10 cellular contexts compared by ENCODE assay signal in the genomic region with DNA sequence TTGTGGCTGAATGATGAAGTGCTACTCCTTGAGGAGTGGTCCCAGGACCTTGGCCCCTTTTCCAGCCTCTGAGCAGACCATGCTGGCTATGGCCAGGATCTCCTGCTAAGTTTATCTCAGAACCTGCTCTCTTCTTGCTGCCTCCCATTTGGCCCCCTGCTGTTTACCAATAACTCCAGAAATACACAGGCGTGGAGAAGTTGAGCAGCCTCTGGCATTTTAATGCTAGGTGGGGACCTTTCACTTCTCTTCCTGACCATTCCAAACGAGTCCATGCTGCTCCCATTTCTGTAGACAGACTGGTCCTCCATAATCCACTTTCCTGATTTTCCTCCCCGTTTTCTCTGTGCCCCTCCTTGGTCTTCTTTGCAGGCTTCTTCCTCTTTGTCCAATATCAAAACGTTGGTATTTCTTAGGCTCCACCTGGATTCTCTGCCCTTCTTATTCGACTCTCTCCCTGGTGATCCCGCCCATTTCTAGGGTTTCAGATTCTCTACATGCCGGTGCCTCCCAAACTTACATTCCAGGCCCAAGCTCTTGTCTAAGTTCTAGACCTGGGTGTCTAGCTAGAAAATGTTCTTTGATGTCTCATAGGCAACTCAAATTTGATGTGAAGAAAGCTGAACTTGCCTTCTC. TPM values are rescaled to one million over a fixed set of nuclear protein-coding genes. Genes with fewer than 3 reads are reported as not detected.
DNase-seq lines count a peak whose midpoint lies in the region; ATAC-seq and TF ChIP-seq lines count a peak whose summit lies in the region.
"Had no signal": no experiment of that assay in that cellular context is flagged by ENCODE, and none has a peak within 500 bp of the region (broad histone marks: within the 10 kb centered on the region; RNA-seq: fewer than 3 reads in every experiment).

No MANE protein-coding gene starts in this region.

- TF ChIP-seq CTCF in HEK293 (tag by site-specific recombination; IDR thresholded peaks at IDR 0.05) (no peak), mesothelial cell of epicardium (IDR thresholded peaks at IDR 0.05; ENCODE audit: unreplicated experiment) (no peak), adrenal gland (IDR thresholded peaks at IDR 0.05) (no peak)

- peaks cover 33% of the 10 kb centered on the region for H3K36me3 Mint-ChIP-seq in activated T-helper 2 cell treated with anti-CD3 and anti-CD28 coated beads, Interferon-gamma antibody, Interleukin-2, Interleukin-4, amounts not matched to agents 10 μg/mL and 5 μg/mL and 100 μg/mL, durations not matched to agents 14 hours and 24 hours and 36 hours (ENCODE audit: low read depth)
- H3K36me3 Mint-ChIP-seq in mesothelial cell of epicardium = no peaks in the 10 kb centered on the region

- H3K4me3 ChIP-seq in HEK293 (ENCODE audit: low read depth, low read length) (no peak overlapping the region), adrenal gland (no peak overlapping the region)
- H3K4me3 ChIP-seq: MG63 had no signal

- H3K4me1 ChIP-seq in HEK293 (ENCODE audit: control insufficient read depth, insufficient read depth, low read length) (peaks cover 11% of the 10 kb centered on the region), adrenal gland (replicated peaks in 1 of 2) (no peaks in the 10 kb centered on the region)

- 85 to 87% (median 86%) methylated on average over 7 of the region's 7 CpGs for WGBS in adrenal gland, 4 donors

- peak overlapping the region; percentile 81 for H3K27ac Mint-ChIP-seq in activated T-helper 2 cell treated with anti-CD3 and anti-CD28 coated beads, Interferon-gamma antibody, Interleukin-2, Interleukin-4, amounts not matched to agents 10 μg/mL and 5 μg/mL and 100 μg/mL, durations not matched to agents 14 hours and 24 hours and 36 hours
- H3K27ac Mint-ChIP-seq in mesothelial cell of epicardium = peak overlapping the region; percentile 52

- H3K9me3 Mint-ChIP-seq in activated T-helper 2 cell treated with anti-CD3 and anti-CD28 coated beads, Interferon-gamma antibody, Interleukin-2, Interleukin-4, amounts not matched to agents 10 μg/mL and 5 μg/mL and 100 μg/mL, durations not matched to agents 14 hours and 24 hours and 36 hours = no peaks in the 10 kb centered on the region
- H3K9me3 Mint-ChIP-seq in mesothelial cell of epicardium = no peaks in the 10 kb centered on the region

- CTCF ChIA-PET in HEK293 (lab: Yijun Ruan, JAX) = interaction anchor here (0.6 to 1.5 kb wide), 2 partner anchors 64 to 90 kb away, joined by 3 to 5 read pairs; no protein-coding TSS in a partner anchor

- H3K27me3 Mint-ChIP-seq in activated T-helper 2 cell treated with anti-CD3 and anti-CD28 coated beads, Interferon-gamma antibody, Interleukin-2, Interleukin-4, amounts not matched to agents 10 μg/mL and 5 μg/mL and 100 μg/mL, durations not matched to agents 14 hours and 24 hours and 36 hours (ENCODE audit: low read depth) = no peaks in the 10 kb centered on the region
- H3K27me3 Mint-ChIP-seq in mesothelial cell of epicardium (ENCODE audit: low read depth) = no peaks in the 10 kb centered on the region

- H3K4me3 Mint-ChIP-seq in activated T-helper 2 cell treated with anti-CD3 and anti-CD28 coated beads, Interferon-gamma antibody, Interleukin-2, Interleukin-4, amounts not matched to agents 10 μg/mL and 5 μg/mL and 100 μg/mL, durations not matched to agents 14 hours and 24 hours and 36 hours (ENCODE audit: low read depth) = peak overlapping the region; percentile 63
- H3K4me3 Mint-ChIP-seq in mesothelial cell of epicardium = no peak overlapping the region

- H3K9me3 ChIP-seq in HEK293 (ENCODE audit: control insufficient read depth, insufficient read depth, low read depth, low read length) (no peaks in the 10 kb centered on the region), adrenal gland (replicated peaks in 1 of 3) (no peaks in the 10 kb centered on the region)
- H3K9me3 ChIP-seq: MG63 had no signal

- POLR2A ChIA-PET in HEK293 (lab: Yijun Ruan, JAX) = interaction anchor here (1.2 kb wide), 1 partner anchor 34 kb away, joined by 4 read pairs; no protein-coding TSS in a partner anchor

- H3K27ac ChIP-seq in HEK293 (ENCODE audit: extremely low read depth, low read depth, low read length) (peak overlapping the region; percentile 96), adrenal gland (no peak overlapping the region)

- no peaks in the 10 kb centered on the region for H3K27me3 ChIP-seq in adrenal gland
- H3K27me3 ChIP-seq: MG63 had no signal

- H3K36me3 ChIP-seq in HEK293 (ENCODE audit: control insufficient read depth in 2 of 2, insufficient read depth in 1 of 2, low read length in 2 of 2) = no peaks in the 10 kb centered on the region
- no peaks in the 10 kb centered on the region for H3K36me3 ChIP-seq in adrenal gland (replicated peaks in 1 of 2)
- H3K36me3 ChIP-seq: MG63 had no signal

- no peak for ATAC-seq in HG03521 (IDR thresholded peaks at IDR 0.05; ENCODE audit: unreplicated experiment)
- no peak for ATAC-seq in HG03571 (IDR thresholded peaks at IDR 0.05; ENCODE audit: unreplicated experiment)

- peaks cover 85% of the 10 kb centered on the region for H3K4me1 Mint-ChIP-seq in activated T-helper 2 cell treated with anti-CD3 and anti-CD28 coated beads, Interferon-gamma antibody, Interleukin-2, Interleukin-4, amounts not matched to agents 10 μg/mL and 5 μg/mL and 100 μg/mL, durations not matched to agents 14 hours and 24 hours and 36 hours (ENCODE audit: low read depth)
- peaks cover 39% of the 10 kb centered on the region for H3K4me1 Mint-ChIP-seq in mesothelial cell of epicardium

- intact Hi-C loops in activated T-helper 2 cell treated with anti-CD3 and anti-CD28 coated beads, Interferon-gamma antibody, Interleukin-2, Interleukin-4, amounts not matched to agents 10 μg/mL and 5 μg/mL and 100 μg/mL, durations not matched to agents 14 hours and 24 hours and 36 hours (cut with micrococcal nuclease) = no loop called here
- intact Hi-C loops in adrenal gland (cut with DNase I) = no loop called here

- TF ChIP-seq POLR2A in adrenal gland (IDR thresholded peaks at IDR 0.05) = no peak

- DNase-seq in AG20443 (ENCODE audit: low spot score) (peak; percentile 15), mesothelial cell of epicardium (ENCODE audit: low spot score in 2 of 2, unreplicated experiment in 2 of 2) (no peak), NCI-H146 (lab: John Stamatoyannopoulos, UW) (no peak), adrenal gland (no peak)
- DNase-seq in activated T-helper 2 cell treated with anti-CD3 and anti-CD28 coated beads, Interferon-gamma antibody, Interleukin-2, Interleukin-4, amounts not matched to agents 10 μg/mL and 5 μg/mL and 100 μg/mL, durations not matched to agents 14 hours and 24 hours and 36 hours (ENCODE audit: low spot score) = no peak
- DNase-seq: kidney, MG63 had no signal

TF ChIP-seq in HEK293, 187 proteins besides CTCF, POLR2A, EP300 and RAD21:
- TF ChIP-seq, protein P1, sequence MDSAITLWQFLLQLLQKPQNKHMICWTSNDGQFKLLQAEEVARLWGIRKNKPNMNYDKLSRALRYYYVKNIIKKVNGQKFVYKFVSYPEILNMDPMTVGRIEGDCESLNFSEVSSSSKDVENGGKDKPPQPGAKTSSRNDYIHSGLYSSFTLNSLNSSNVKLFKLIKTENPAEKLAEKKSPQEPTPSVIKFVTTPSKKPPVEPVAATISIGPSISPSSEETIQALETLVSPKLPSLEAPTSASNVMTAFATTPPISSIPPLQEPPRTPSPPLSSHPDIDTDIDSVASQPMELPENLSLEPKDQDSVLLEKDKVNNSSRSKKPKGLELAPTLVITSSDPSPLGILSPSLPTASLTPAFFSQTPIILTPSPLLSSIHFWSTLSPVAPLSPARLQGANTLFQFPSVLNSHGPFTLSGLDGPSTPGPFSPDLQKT (IDR thresholded peaks at IDR 0.05; ENCODE audit: borderline replicate concordance, low read depth, low read length) = no peak
- TF ChIP-seq GLIS1 (tag by site-specific recombination; IDR thresholded peaks at IDR 0.05) = peak; percentile 29; the same call in 1 of the 2 replicates
TF ChIP-seq in HEK293: peak in this region for 1.

RNA-seq across cellular contexts. Expression of gene TNFAIP8, which starts 33.4 kb away (rescaled TPM):
- 112 and 117 TPM in 2 replicates for total RNA-seq in activated T-helper 2 cell treated with anti-CD3 and anti-CD28 coated beads, Interferon-gamma antibody, Interleukin-2, Interleukin-4, amounts not matched to agents 10 μg/mL and 5 μg/mL and 100 μg/mL, durations not matched to agents 14 hours and 24 hours and 36 hours
- total RNA-seq in mesothelial cell of epicardium (26.5 to 33.3 TPM (median 28.6 TPM) in 3 replicates), adrenal gland (10 to 100 TPM in 2 of 8 donors, 1 to 10 TPM in 6; 1.4 to 12.7 (median 7.0) TPM)
- 1 to 10 TPM; 3.1 to 6.3 (median 3.9) TPM for polyA plus RNA-seq in adrenal gland
